Comparison of ENCODE assay signal across 1 cellular context in genomic region chr14:20690848-20691640, GRCh38.
TF ChIP-seq lines count a peak whose summit lies in the region.

No MANE protein-coding gene starts in this region.

TF ChIP-seq in GM12878, 131 proteins besides CTCF, POLR2A, EP300 and RAD21:
- TF ChIP-seq NFXL1 (IDR thresholded peaks at IDR 0.05; ENCODE audit: borderline replicate concordance), result no peak
- peak; percentile 54 for TF ChIP-seq IKZF1 (conservative IDR thresholded peaks at IDR 0.05)
- TF ChIP-seq FOXK2 (IDR thresholded peaks at IDR 0.05), result peak; percentile 74
- TF ChIP-seq ZNF384 (IDR thresholded peaks at IDR 0.05; ENCODE audit: borderline replicate concordance, low read depth, low read length), result no peak
- 0 out of 2 replicates have a peak, but pooled peaks have one; percentile 15 for TF ChIP-seq EED (IDR thresholded peaks at IDR 0.05; ENCODE audit: low read depth)
- peak; percentile 29; the same call in 1 of the 2 replicates for TF ChIP-seq CEBPZ (IDR thresholded peaks at IDR 0.05; ENCODE audit: low read depth, low read length)
- peak; percentile 18; the same call in 1 of the 2 replicates for TF ChIP-seq HCFC1 (IDR thresholded peaks at IDR 0.05; ENCODE audit: low read length)
- peak; percentile 54 to 64 for TF ChIP-seq IKZF2 (IDR thresholded peaks at IDR 0.05)
- TF ChIP-seq PAX5 (IDR thresholded peaks at IDR 0.05; ENCODE audit: borderline replicate concordance, low read depth, low read length), result 0 out of 2 replicates have a peak, but pooled peaks have one; percentile 45
- TF ChIP-seq SMC3 (IDR thresholded peaks at IDR 0.05; ENCODE audit: borderline replicate concordance, low read length), result peak; percentile 88
- peak; percentile 39 for TF ChIP-seq KLF5 (IDR thresholded peaks at IDR 0.05; ENCODE audit: partially characterized antibody)
- no peak for TF ChIP-seq MEF2B (IDR thresholded peaks at IDR 0.05; ENCODE audit: partially characterized antibody, poor library complexity, severe bottlenecking)
- TF ChIP-seq, protein P1, sequence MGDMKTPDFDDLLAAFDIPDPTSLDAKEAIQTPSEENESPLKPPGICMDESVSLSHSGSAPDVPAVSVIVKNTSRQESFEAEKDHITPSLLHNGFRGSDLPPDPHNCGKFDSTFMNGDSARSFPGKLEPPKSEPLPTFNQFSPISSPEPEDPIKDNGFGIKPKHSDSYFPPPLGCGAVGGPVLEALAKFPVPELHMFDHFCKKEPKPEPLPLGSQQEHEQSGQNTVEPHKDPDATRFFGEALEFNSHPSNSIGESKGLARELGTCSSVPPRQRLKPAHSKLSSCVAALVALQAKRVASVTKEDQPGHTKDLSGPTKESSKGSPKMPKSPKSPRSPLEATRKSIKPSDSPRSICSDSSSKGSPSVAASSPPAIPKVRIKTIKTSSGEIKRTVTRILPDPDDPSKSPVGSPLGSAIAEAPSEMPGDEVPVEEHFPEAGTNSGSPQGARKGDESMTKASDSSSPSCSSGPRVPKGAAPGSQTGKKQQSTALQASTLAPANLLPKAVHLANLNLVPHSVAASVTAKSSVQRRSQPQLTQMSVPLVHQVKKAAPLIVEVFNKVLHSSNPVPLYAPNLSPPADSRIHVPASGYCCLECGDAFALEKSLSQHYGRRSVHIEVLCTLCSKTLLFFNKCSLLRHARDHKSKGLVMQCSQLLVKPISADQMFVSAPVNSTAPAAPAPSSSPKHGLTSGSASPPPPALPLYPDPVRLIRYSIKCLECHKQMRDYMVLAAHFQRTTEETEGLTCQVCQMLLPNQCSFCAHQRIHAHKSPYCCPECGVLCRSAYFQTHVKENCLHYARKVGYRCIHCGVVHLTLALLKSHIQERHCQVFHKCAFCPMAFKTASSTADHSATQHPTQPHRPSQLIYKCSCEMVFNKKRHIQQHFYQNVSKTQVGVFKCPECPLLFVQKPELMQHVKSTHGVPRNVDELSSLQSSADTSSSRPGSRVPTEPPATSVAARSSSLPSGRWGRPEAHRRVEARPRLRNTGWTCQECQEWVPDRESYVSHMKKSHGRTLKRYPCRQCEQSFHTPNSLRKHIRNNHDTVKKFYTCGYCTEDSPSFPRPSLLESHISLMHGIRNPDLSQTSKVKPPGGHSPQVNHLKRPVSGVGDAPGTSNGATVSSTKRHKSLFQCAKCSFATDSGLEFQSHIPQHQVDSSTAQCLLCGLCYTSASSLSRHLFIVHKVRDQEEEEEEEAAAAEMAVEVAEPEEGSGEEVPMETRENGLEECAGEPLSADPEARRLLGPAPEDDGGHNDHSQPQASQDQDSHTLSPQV (IDR thresholded peaks at IDR 0.05), result no peak
- TF ChIP-seq ATF7 (IDR thresholded peaks at IDR 0.05; ENCODE audit: low read depth), result peak; percentile 75
- peak; percentile 43; the same call in 1 of the 2 replicates for TF ChIP-seq IRF4 (IDR thresholded peaks at IDR 0.05; ENCODE audit: low read depth, low read length)
- peak; percentile 58; the same call in 1 of the 2 replicates for TF ChIP-seq RAD51 (IDR thresholded peaks at IDR 0.05)
- TF ChIP-seq, protein P2, sequence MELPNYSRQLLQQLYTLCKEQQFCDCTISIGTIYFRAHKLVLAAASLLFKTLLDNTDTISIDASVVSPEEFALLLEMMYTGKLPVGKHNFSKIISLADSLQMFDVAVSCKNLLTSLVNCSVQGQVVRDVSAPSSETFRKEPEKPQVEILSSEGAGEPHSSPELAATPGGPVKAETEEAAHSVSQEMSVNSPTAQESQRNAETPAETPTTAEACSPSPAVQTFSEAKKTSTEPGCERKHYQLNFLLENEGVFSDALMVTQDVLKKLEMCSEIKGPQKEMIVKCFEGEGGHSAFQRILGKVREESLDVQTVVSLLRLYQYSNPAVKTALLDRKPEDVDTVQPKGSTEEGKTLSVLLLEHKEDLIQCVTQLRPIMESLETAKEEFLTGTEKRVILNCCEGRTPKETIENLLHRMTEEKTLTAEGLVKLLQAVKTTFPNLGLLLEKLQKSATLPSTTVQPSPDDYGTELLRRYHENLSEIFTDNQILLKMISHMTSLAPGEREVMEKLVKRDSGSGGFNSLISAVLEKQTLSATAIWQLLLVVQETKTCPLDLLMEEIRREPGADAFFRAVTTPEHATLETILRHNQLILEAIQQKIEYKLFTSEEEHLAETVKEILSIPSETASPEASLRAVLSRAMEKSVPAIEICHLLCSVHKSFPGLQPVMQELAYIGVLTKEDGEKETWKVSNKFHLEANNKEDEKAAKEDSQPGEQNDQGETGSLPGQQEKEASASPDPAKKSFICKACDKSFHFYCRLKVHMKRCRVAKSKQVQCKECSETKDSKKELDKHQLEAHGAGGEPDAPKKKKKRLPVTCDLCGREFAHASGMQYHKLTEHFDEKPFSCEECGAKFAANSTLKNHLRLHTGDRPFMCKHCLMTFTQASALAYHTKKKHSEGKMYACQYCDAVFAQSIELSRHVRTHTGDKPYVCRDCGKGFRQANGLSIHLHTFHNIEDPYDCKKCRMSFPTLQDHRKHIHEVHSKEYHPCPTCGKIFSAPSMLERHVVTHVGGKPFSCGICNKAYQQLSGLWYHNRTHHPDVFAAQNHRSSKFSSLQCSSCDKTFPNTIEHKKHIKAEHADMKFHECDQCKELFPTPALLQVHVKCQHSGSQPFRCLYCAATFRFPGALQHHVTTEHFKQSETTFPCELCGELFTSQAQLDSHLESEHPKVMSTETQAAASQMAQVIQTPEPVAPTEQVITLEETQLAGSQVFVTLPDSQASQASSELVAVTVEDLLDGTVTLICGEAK (IDR thresholded peaks at IDR 0.05; ENCODE audit: borderline replicate concordance), result peak; percentile 57
